1 cellular context compared by ENCODE assay signal in the genomic region with DNA sequence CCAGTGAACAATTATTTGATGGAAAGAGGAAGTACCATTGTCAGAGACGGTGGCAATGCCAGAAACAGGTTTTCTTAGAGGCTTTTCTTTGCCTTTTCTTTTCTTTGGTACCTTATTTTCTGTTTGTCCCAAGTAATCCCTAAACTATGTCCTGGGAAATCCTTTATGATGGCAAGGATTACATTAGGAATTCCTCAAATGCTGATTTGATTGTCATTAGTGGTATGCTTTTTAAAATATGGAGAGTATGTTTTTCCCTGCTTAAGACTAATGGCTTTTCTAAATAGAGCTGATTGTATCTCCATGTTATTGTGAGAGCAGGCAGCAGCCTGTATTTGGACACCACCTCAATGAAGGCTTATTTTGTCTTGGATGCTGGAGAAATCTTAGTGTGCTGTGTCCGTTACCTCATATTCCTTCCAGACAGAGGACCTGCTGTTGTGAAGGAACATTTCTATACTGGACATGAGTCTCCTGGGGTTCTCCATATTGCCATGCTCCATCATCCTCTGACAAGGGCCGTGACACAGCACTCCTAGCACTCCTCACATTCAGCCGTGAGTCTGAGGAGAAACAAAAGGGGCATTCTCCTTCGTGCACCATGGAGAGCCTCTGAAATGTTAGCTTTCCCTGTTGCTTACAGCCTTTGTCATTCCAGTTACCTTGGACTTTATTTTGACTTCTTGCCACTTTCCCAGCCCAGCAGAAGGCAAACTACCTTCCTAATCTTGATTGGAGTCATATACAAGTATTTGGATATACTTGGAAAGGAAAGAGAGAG.
TF ChIP-seq lines count a peak whose summit lies in the region.

No MANE protein-coding gene starts in this region.

TF ChIP-seq in H1, 55 proteins besides CTCF, POLR2A, EP300 and RAD21:
- peak; percentile 74 for TF ChIP-seq MAFK (IDR thresholded peaks at IDR 0.05; ENCODE audit: low read depth, low read length)
- no peak for TF ChIP-seq NANOG (IDR thresholded peaks at IDR 0.05; ENCODE audit: insufficient read depth, low read depth, low read length, poor library complexity, severe bottlenecking)
- TF ChIP-seq SP2 (IDR thresholded peaks at IDR 0.05; ENCODE audit: low read length), result no peak
- TF ChIP-seq, protein P1, sequence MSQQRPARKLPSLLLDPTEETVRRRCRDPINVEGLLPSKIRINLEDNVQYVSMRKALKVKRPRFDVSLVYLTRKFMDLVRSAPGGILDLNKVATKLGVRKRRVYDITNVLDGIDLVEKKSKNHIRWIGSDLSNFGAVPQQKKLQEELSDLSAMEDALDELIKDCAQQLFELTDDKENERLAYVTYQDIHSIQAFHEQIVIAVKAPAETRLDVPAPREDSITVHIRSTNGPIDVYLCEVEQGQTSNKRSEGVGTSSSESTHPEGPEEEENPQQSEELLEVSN (IDR thresholded peaks at IDR 0.05), result no peak
- peak; percentile 82 for TF ChIP-seq BACH1 (IDR thresholded peaks at IDR 0.05; ENCODE audit: low read length)
- TF ChIP-seq GTF2F1 (IDR thresholded peaks at IDR 0.05; ENCODE audit: borderline replicate concordance, low read depth, low read length), result no peak
- TF ChIP-seq BCL11A (IDR thresholded peaks at IDR 0.05; ENCODE audit: low read depth in 2 of 2, low read length in 2 of 2), result no peak
- TF ChIP-seq YY1 (IDR thresholded peaks at IDR 0.05; ENCODE audit: low read depth, low read length), result peak; percentile 41; the same call in 1 of the 2 replicates
- TF ChIP-seq FOSL1 (IDR thresholded peaks at IDR 0.05; ENCODE audit: insufficient read depth, low read depth, low read length), result no peak
- no peak for TF ChIP-seq TAF7 (optimal IDR thresholded peaks at IDR 0.05; ENCODE audit: borderline replicate concordance, low read depth, low read length)
- no peak for TF ChIP-seq TBP (IDR thresholded peaks at IDR 0.05; ENCODE audit: low read depth, low read length)
- no peak for TF ChIP-seq ASH2L (IDR thresholded peaks at IDR 0.05; ENCODE audit: low read length)
- no peak for TF ChIP-seq EGR1 (IDR thresholded peaks at IDR 0.05; ENCODE audit: borderline replicate concordance, low read depth, low read length)
- no peak for TF ChIP-seq KDM5A (IDR thresholded peaks at IDR 0.05; ENCODE audit: low read length)
